ENCODE assay signal across 9 cellular contexts in genomic region chr16:69384974-69385373, GRCh38. TPM values are rescaled to one million over a fixed set of nuclear protein-coding genes. Genes with fewer than 3 reads are reported as not detected.
DNase-seq lines count a peak whose midpoint lies in the region; ATAC-seq and TF ChIP-seq lines count a peak whose summit lies in the region.
"Had no signal": no experiment of that assay in that cellular context is flagged by ENCODE, and none has a peak within 500 bp of the region (broad histone marks: within the 10 kb centered on the region; RNA-seq: fewer than 3 reads in every experiment).

No MANE protein-coding gene starts in this region.

- no peak for ATAC-seq in natural killer cell

- peak overlapping the region; percentile 75 for H3K4me2 ChIP-seq in Karpas-422 (ENCODE audit: low read depth, low read length, poor library complexity, severe bottlenecking)

- H3K9me3 ChIP-seq in Karpas-422 (ENCODE audit: low read length): no peaks in the 10 kb centered on the region

- DNase-seq in AG09309 (ENCODE audit: low read depth) (no peak), Karpas-422 (no peak), coronary artery (ENCODE audit: low spot score) (no peak), natural killer cell (no peak), NOMO-1 treated with DMSO at 0.1 percent for 48 hours (lab: John Stamatoyannopoulos, UW; ENCODE audit: unreplicated experiment) (no peak), putamen (ENCODE audit: low spot score) (no peak), NCI-H2171 (lab: John Stamatoyannopoulos, UW) (no peak)
- no peak for DNase-seq in stimulated activated CD4-positive, alpha-beta T cell treated with anti-CD3 and anti-CD28 coated beads, Interleukin-1b, Interleukin-23, amount 100 ng/mL, for 48 hours
- DNase-seq: OCI-M1 had no signal

- H3K36me3 ChIP-seq in Karpas-422 (ENCODE audit: insufficient read depth, low read length): peaks cover 40% of the 10 kb centered on the region

- H3K4me3 ChIP-seq in AG09309 (ENCODE audit: control insufficient read depth, low read depth, low read length) (peak overlapping the region; percentile 51), Karpas-422 (ENCODE audit: low read length) (peak overlapping the region; percentile 71), coronary artery (peak overlapping the region; percentile 96)

- no peaks in the 10 kb centered on the region for H3K36me3 Mint-ChIP-seq in natural killer cell

- H3K4me3 Mint-ChIP-seq in natural killer cell: peak overlapping the region; percentile 84

- H4K20me1 ChIP-seq in Karpas-422 (ENCODE audit: insufficient read depth, low read depth, low read length): peaks cover 6% of the 10 kb centered on the region; the same call in 1 of the 2 replicates

- peaks cover 52% of the 10 kb centered on the region for H3K79me2 ChIP-seq in Karpas-422 (ENCODE audit: low read length)

- H3K27ac Mint-ChIP-seq in natural killer cell: peak overlapping the region; percentile 89 to 92

- H3K9me3 Mint-ChIP-seq in natural killer cell: no peaks in the 10 kb centered on the region

- H2AFZ ChIP-seq in Karpas-422 (ENCODE audit: low read length): no peak overlapping the region

- no peaks in the 10 kb centered on the region for H3K27me3 Mint-ChIP-seq in natural killer cell (ENCODE audit: low read depth in 2 of 2)

- H3K27me3 ChIP-seq in Karpas-422 (ENCODE audit: low read length): no peaks in the 10 kb centered on the region

- intact Hi-C loops in natural killer cell (cut with micrococcal nuclease): loop anchor here (5.0 kb wide), 3 partner anchors 37 to 182 kb away; partner anchors contain the start of genes COG8, CYB5B, NFAT5 and NIP7

- peaks cover 31 to 35% of the 10 kb centered on the region in 2 donors for H3K4me1 Mint-ChIP-seq in natural killer cell

- no peaks in the 10 kb centered on the region; the same call in 1 of the 2 replicates for H3K9me2 ChIP-seq in Karpas-422 (replicated peaks; ENCODE audit: insufficient read depth, low read length)

- H3K4me1 ChIP-seq in Karpas-422 (ENCODE audit: low read length): peaks cover 27% of the 10 kb centered on the region

- H3K27ac ChIP-seq in Karpas-422 (ENCODE audit: low read length): peak overlapping the region; percentile 90
- peak overlapping the region; percentile 84 to 99 for H3K27ac ChIP-seq in coronary artery

- TF ChIP-seq CTCF in AG09309 (IDR thresholded peaks at IDR 0.05; ENCODE audit: control insufficient read depth, insufficient read depth, low read depth, low read length, missing control alignments): no peak
- TF ChIP-seq CTCF in coronary artery (IDR thresholded peaks at IDR 0.05): no peak
- TF ChIP-seq CTCF in natural killer cell (IDR thresholded peaks at IDR 0.05): no peak

- H3K9ac ChIP-seq in Karpas-422 (ENCODE audit: low read length): peak overlapping the region; percentile 76

RNA-seq across cellular contexts. Expression of gene TERF2, which starts 0.8 kb away (rescaled TPM):
- total RNA-seq in Karpas-422 (2014; rRNA removed; shearing (Covaris generic); ENCODE audit: low replicate concordance): 22.1 and 43.5 TPM in 2 replicates
- 10 to 100 TPM; 35.0 to 44.2 (median 36.6) TPM for total RNA-seq in natural killer cell

RNA-seq across cellular contexts. Expression of gene TMED6, which starts 33.4 kb away (rescaled TPM):
- 1.8 TPM in 1 of 2 replicates, not detected in the other for total RNA-seq in Karpas-422 (2014; rRNA removed; shearing (Covaris generic); ENCODE audit: low replicate concordance)
- 1 to 10 TPM; 1.4 to 1.8 (median 1.6) TPM for total RNA-seq in natural killer cell

RNA-seq across cellular contexts. Expression of gene CYB5B, which starts 39.4 kb away (rescaled TPM):
- 33.9 and 194 TPM in 2 replicates for total RNA-seq in Karpas-422 (2014; rRNA removed; shearing (Covaris generic); ENCODE audit: low replicate concordance)
- total RNA-seq in natural killer cell: 100 to 1,000 TPM in 1 of 3 donors, 10 to 100 TPM in 2; 73.1 to 106 (median 88.4) TPM

RNA-seq across cellular contexts. Expression of gene NIP7, which starts 45.4 kb away (rescaled TPM):
- 21.8 and 24.4 TPM in 2 replicates for total RNA-seq in Karpas-422 (2014; rRNA removed; shearing (Covaris generic); ENCODE audit: low replicate concordance)
- total RNA-seq in natural killer cell: 10 to 100 TPM; 33.7 to 41.8 (median 37.7) TPM

RNA-seq across cellular contexts. Expression of gene COG8, which starts 45.6 kb away (rescaled TPM):
- 43.6 and 49.2 TPM in 2 replicates for total RNA-seq in Karpas-422 (2014; rRNA removed; shearing (Covaris generic); ENCODE audit: low replicate concordance)
- total RNA-seq in natural killer cell: 10 to 100 TPM; 26.3 to 34.6 (median 29.0) TPM
